In the genomic region with DNA sequence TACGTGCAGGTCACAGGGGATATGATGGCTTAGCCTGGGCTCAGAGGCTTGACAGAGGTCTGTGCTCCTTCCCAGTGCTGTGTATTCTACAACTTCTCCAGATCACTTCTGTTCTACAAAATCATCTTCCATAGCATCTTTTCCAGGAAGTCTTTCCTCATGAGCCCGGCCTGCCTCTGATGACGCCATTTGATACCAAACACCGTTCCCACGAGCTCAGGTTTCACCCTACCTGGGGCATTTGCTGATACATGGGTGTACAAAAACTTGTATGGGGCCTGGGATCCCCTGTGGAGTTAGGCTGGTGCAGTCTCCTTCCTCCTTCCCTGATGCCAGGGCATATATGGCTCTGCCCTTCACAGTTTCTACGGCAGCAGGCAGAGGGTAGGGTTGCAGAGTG, we compare ENCODE assay signal across 1 cellular context.
TF ChIP-seq lines count a peak whose summit lies in the region.

No MANE protein-coding gene starts in this region.

TF ChIP-seq in GM23338, 12 proteins besides CTCF, POLR2A, EP300 and RAD21 (continued from another document):
- TF ChIP-seq, protein P1, sequence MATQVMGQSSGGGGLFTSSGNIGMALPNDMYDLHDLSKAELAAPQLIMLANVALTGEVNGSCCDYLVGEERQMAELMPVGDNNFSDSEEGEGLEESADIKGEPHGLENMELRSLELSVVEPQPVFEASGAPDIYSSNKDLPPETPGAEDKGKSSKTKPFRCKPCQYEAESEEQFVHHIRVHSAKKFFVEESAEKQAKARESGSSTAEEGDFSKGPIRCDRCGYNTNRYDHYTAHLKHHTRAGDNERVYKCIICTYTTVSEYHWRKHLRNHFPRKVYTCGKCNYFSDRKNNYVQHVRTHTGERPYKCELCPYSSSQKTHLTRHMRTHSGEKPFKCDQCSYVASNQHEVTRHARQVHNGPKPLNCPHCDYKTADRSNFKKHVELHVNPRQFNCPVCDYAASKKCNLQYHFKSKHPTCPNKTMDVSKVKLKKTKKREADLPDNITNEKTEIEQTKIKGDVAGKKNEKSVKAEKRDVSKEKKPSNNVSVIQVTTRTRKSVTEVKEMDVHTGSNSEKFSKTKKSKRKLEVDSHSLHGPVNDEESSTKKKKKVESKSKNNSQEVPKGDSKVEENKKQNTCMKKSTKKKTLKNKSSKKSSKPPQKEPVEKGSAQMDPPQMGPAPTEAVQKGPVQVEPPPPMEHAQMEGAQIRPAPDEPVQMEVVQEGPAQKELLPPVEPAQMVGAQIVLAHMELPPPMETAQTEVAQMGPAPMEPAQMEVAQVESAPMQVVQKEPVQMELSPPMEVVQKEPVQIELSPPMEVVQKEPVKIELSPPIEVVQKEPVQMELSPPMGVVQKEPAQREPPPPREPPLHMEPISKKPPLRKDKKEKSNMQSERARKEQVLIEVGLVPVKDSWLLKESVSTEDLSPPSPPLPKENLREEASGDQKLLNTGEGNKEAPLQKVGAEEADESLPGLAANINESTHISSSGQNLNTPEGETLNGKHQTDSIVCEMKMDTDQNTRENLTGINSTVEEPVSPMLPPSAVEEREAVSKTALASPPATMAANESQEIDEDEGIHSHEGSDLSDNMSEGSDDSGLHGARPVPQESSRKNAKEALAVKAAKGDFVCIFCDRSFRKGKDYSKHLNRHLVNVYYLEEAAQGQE (IDR thresholded peaks at IDR 0.05; ENCODE audit: unreplicated experiment): no peak
- TF ChIP-seq STAT1 (IDR thresholded peaks at IDR 0.05; ENCODE audit: unreplicated experiment): no peak
- TF ChIP-seq JUNB (IDR thresholded peaks at IDR 0.05; ENCODE audit: unreplicated experiment): no peak
- no peak for TF ChIP-seq ZNF331 (CRISPR knock-in tag; IDR thresholded peaks at IDR 0.05; ENCODE audit: low read depth)
- no peak for TF ChIP-seq ZNF114 (CRISPR knock-in tag; IDR thresholded peaks at IDR 0.05)
- TF ChIP-seq, protein P2, sequence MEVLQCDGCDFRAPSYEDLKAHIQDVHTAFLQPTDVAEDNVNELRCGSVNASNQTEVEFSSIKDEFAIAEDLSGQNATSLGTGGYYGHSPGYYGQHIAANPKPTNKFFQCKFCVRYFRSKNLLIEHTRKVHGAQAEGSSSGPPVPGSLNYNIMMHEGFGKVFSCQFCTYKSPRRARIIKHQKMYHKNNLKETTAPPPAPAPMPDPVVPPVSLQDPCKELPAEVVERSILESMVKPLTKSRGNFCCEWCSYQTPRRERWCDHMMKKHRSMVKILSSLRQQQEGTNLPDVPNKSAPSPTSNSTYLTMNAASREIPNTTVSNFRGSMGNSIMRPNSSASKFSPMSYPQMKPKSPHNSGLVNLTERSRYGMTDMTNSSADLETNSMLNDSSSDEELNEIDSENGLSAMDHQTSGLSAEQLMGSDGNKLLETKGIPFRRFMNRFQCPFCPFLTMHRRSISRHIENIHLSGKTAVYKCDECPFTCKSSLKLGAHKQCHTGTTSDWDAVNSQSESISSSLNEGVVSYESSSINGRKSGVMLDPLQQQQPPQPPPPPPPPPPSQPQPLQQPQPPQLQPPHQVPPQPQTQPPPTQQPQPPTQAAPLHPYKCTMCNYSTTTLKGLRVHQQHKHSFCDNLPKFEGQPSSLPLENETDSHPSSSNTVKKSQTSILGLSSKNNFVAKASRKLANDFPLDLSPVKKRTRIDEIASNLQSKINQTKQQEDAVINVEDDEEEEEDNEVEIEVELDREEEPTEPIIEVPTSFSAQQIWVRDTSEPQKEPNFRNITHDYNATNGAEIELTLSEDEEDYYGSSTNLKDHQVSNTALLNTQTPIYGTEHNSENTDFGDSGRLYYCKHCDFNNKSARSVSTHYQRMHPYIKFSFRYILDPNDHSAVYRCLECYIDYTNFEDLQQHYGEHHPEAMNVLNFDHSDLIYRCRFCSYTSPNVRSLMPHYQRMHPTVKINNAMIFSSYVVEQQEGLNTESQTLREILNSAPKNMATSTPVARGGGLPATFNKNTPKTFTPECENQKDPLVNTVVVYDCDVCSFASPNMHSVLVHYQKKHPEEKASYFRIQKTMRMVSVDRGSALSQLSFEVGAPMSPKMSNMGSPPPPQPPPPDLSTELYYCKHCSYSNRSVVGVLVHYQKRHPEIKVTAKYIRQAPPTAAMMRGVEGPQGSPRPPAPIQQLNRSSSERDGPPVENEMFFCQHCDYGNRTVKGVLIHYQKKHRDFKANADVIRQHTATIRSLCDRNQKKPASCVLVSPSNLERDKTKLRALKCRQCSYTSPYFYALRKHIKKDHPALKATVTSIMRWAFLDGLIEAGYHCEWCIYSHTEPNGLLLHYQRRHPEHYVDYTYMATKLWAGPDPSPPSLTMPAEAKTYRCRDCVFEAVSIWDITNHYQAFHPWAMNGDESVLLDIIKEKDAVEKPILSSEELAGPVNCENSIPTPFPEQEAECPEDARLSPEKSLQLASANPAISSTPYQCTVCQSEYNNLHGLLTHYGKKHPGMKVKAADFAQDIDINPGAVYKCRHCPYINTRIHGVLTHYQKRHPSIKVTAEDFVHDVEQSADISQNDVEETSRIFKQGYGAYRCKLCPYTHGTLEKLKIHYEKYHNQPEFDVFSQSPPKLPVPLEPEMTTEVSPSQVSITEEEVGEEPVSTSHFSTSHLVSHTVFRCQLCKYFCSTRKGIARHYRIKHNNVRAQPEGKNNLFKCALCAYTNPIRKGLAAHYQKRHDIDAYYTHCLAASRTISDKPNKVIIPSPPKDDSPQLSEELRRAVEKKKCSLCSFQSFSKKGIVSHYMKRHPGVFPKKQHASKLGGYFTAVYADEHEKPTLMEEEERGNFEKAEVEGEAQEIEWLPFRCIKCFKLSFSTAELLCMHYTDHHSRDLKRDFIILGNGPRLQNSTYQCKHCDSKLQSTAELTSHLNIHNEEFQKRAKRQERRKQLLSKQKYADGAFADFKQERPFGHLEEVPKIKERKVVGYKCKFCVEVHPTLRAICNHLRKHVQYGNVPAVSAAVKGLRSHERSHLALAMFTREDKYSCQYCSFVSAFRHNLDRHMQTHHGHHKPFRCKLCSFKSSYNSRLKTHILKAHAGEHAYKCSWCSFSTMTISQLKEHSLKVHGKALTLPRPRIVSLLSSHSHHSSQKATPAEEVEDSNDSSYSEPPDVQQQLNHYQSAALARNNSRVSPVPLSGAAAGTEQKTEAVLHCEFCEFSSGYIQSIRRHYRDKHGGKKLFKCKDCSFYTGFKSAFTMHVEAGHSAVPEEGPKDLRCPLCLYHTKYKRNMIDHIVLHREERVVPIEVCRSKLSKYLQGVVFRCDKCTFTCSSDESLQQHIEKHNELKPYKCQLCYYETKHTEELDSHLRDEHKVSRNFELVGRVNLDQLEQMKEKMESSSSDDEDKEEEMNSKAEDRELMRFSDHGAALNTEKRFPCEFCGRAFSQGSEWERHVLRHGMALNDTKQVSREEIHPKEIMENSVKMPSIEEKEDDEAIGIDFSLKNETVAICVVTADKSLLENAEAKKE (CRISPR knock-in tag; IDR thresholded peaks at IDR 0.05): no peak
